In genomic region chr9:4686112-4686511, GRCh38 we compare ENCODE assay signal across 21 cellular contexts. TPM values are rescaled to one million over a fixed set of nuclear protein-coding genes. Genes with fewer than 3 reads are reported as not detected.
A peak's percentile ranks its signal among the peaks of the same experiment; 100 is the strongest.
DNase-seq lines count a peak whose midpoint lies in the region; ATAC-seq and TF ChIP-seq lines count a peak whose summit lies in the region.
"Had no signal": no experiment of that assay in that cellular context is flagged by ENCODE, and none has a peak within 500 bp of the region (broad histone marks: within the 10 kb centered on the region; RNA-seq: fewer than 3 reads in every experiment).

No MANE protein-coding gene starts in this region.

- no peak for TF ChIP-seq POLR2A in ovary (IDR thresholded peaks at IDR 0.05)

- H3K36me3 Mint-ChIP-seq in stimulated activated naive CD8-positive, alpha-beta T cell treated with anti-CD3 and anti-CD28 coated beads, Interleukin-15, Interleukin-2, amounts not matched to agents 100 ng/mL and 50 ng/mL, for 24 hours (ENCODE audit: low read depth): peaks cover 48% of the 10 kb centered on the region

- 43 to 53% (median 48%) methylated on average over 4 of the region's 4 CpGs for WGBS in ovary, 3 donors

- no peak overlapping the region for H3K4me3 Mint-ChIP-seq in stimulated activated naive CD8-positive, alpha-beta T cell treated with anti-CD3 and anti-CD28 coated beads, Interleukin-15, Interleukin-2, amounts not matched to agents 100 ng/mL and 50 ng/mL, for 24 hours
- H3K4me3 Mint-ChIP-seq: activated CD4-positive, alpha-beta memory T cell treated with anti-CD3 and anti-CD28 coated beads for 36 hours; activated T-helper 1 cell treated with anti-CD3 and anti-CD28 coated beads, Interleukin-12 subunit alpha, Interleukin-12 subunit beta, Interleukin-2, Interleukin-4 antibody, amounts not matched to agents 30 ng/mL and 10 ng/mL and 1 ng/mL, durations not matched to agents 14 hours and 24 hours and 36 hours had no signal

- DNase-seq in stimulated activated naive CD8-positive, alpha-beta T cell treated with anti-CD3 and anti-CD28 coated beads, Interleukin-15, Interleukin-2, amounts not matched to agents 100 U/mL and 50 U/mL, for 24 hours: no peak
- DNase-seq in ascending aorta (ENCODE audit: low spot score in 2 of 2) (no peak), right atrium auricular region (ENCODE audit: low spot score) (no peak), tibial artery (no peak), hypothalamus (lab: John Stamatoyannopoulos, UW) (no peak), ovary (no peak)
- DNase-seq: activated CD4-positive, alpha-beta memory T cell treated with anti-CD3 and anti-CD28 coated beads for 36 hours; amniotic stem cell; Caco-2; cortex of kidney; GF-D8; kidney glomerular epithelial cell; NCI-H446; stimulated activated naive CD4-positive, alpha-beta T cell treated with Interleukin-2 at 50 U/mL for 16 hours had no signal

- no peaks in the 10 kb centered on the region for H3K27me3 Mint-ChIP-seq in stimulated activated naive CD8-positive, alpha-beta T cell treated with anti-CD3 and anti-CD28 coated beads, Interleukin-15, Interleukin-2, amounts not matched to agents 100 ng/mL and 50 ng/mL, for 24 hours
- H3K27me3 Mint-ChIP-seq: activated CD4-positive, alpha-beta memory T cell treated with anti-CD3 and anti-CD28 coated beads for 36 hours had no signal

- peak overlapping the region; percentile 8 for H3K27ac Mint-ChIP-seq in stimulated activated naive CD8-positive, alpha-beta T cell treated with anti-CD3 and anti-CD28 coated beads, Interleukin-15, Interleukin-2, amounts not matched to agents 100 ng/mL and 50 ng/mL, for 24 hours
- H3K27ac Mint-ChIP-seq: activated CD4-positive, alpha-beta memory T cell treated with anti-CD3 and anti-CD28 coated beads for 36 hours; activated T-helper 1 cell treated with anti-CD3 and anti-CD28 coated beads, Interleukin-12 subunit alpha, Interleukin-12 subunit beta, Interleukin-2, Interleukin-4 antibody, amounts not matched to agents 30 ng/mL and 10 ng/mL and 1 ng/mL, durations not matched to agents 14 hours and 24 hours and 36 hours had no signal

- H3K4me3 ChIP-seq in ascending aorta (no peak overlapping the region), right atrium auricular region (no peak overlapping the region), tibial artery (no peak overlapping the region), ovary (no peak overlapping the region)
- H3K4me3 ChIP-seq: SJSA1, vagina had no signal

- H3K4me1 ChIP-seq in ascending aorta (peaks cover 0 to 54% of the 10 kb centered on the region in 2 donors), right atrium auricular region (peaks cover 0 to 43% of the 10 kb centered on the region in 2 donors), tibial artery (peaks cover 0 to 98% (median 33%) of the 10 kb centered on the region in 4 donors), ovary (ENCODE audit: insufficient read depth) (peaks cover 19% of the 10 kb centered on the region)
- H3K4me1 ChIP-seq: Caco-2, SJSA1 had no signal

- peaks cover 4 to 23% of the 10 kb centered on the region in 2 donors for H3K36me3 ChIP-seq in ascending aorta
- peaks cover 20% of the 10 kb centered on the region for H3K36me3 ChIP-seq in right atrium auricular region
- peaks cover 2 to 26% (median 19%) of the 10 kb centered on the region in 3 donors for H3K36me3 ChIP-seq in tibial artery
- H3K36me3 ChIP-seq in ovary: no peaks in the 10 kb centered on the region

- H3K27ac ChIP-seq in ascending aorta (peak overlapping the region; percentile 31 to 65), right atrium auricular region (peak overlapping the region; percentile 19 to 66), tibial artery (peak overlapping the region; percentile 64 to 68), ovary (no peak overlapping the region)
- H3K27ac ChIP-seq: epithelial cell of prostate, SJSA1, vagina had no signal

- H3K9me3 ChIP-seq in ascending aorta: no peaks in the 10 kb centered on the region
- no peaks in the 10 kb centered on the region for H3K9me3 ChIP-seq in right atrium auricular region
- H3K9me3 ChIP-seq in tibial artery: no peaks in the 10 kb centered on the region
- H3K9me3 ChIP-seq in ovary: no peaks in the 10 kb centered on the region
- H3K9me3 ChIP-seq: Caco-2, SJSA1, vagina had no signal

- TF ChIP-seq EP300 in ovary (IDR thresholded peaks at IDR 0.05): no peak

- no peaks in the 10 kb centered on the region for H3K27me3 ChIP-seq in ascending aorta
- no peaks in the 10 kb centered on the region for H3K27me3 ChIP-seq in right atrium auricular region
- no peaks in the 10 kb centered on the region for H3K27me3 ChIP-seq in tibial artery
- no peaks in the 10 kb centered on the region for H3K27me3 ChIP-seq in ovary
- H3K27me3 ChIP-seq: SJSA1, vagina had no signal

- H3K9me3 Mint-ChIP-seq in stimulated activated naive CD8-positive, alpha-beta T cell treated with anti-CD3 and anti-CD28 coated beads, Interleukin-15, Interleukin-2, amounts not matched to agents 100 ng/mL and 50 ng/mL, for 24 hours: no peaks in the 10 kb centered on the region
- H3K9me3 Mint-ChIP-seq: activated CD4-positive, alpha-beta memory T cell treated with anti-CD3 and anti-CD28 coated beads for 36 hours; activated T-helper 1 cell treated with anti-CD3 and anti-CD28 coated beads, Interleukin-12 subunit alpha, Interleukin-12 subunit beta, Interleukin-2, Interleukin-4 antibody, amounts not matched to agents 30 ng/mL and 10 ng/mL and 1 ng/mL, durations not matched to agents 14 hours and 24 hours and 36 hours had no signal

- no peak for ATAC-seq in stimulated activated naive CD8-positive, alpha-beta T cell treated with anti-CD3 and anti-CD28 coated beads, Interleukin-15, Interleukin-2, amounts not matched to agents 100 U/mL and 50 U/mL, for 24 hours
- no peak for ATAC-seq in GM18868 (IDR thresholded peaks at IDR 0.05; ENCODE audit: unreplicated experiment)

- H3K4me1 Mint-ChIP-seq in stimulated activated naive CD8-positive, alpha-beta T cell treated with anti-CD3 and anti-CD28 coated beads, Interleukin-15, Interleukin-2, amounts not matched to agents 100 ng/mL and 50 ng/mL, for 24 hours (ENCODE audit: low read depth): peaks cover 39% of the 10 kb centered on the region

- intact Hi-C loops in ascending aorta (cut with DNase I) (no loop called here), tibial artery (cut with DNase I; ENCODE audit: low total_unique reads) (no loop called here), ovary (cut with DNase I) (no loop called here)

- TF ChIP-seq CTCF in ascending aorta (IDR thresholded peaks at IDR 0.05) (no peak), right atrium auricular region (IDR thresholded peaks at IDR 0.05) (no peak), tibial artery (IDR thresholded peaks at IDR 0.05) (no peak), ovary (IDR thresholded peaks at IDR 0.05) (no peak)

RNA-seq across cellular contexts. Expression of gene CDC37L1, which starts 6.7 kb away (rescaled TPM):
- total RNA-seq in ascending aorta (17.2 TPM), right atrium auricular region (10 to 100 TPM; 44.9 to 53.4 TPM), ovary (10 to 100 TPM; 19.6 to 24.2 (median 21.8) TPM)
- 10 to 100 TPM; 14.6 to 15.8 TPM for polyA plus RNA-seq in ovary

RNA-seq across cellular contexts. Expression of gene SPATA6L, which starts 19.8 kb away (rescaled TPM):
- total RNA-seq in ascending aorta (not detected), right atrium auricular region (1 to 10 TPM in 1 of 2 donors, under 1 TPM in 1; 0.15 to 1.3 TPM), ovary (10 to 100 TPM in 1 of 7 donors, 1 to 10 TPM in 6; 1.5 to 25.0 (median 2.5) TPM)
- polyA plus RNA-seq in ovary: 1 to 10 TPM in 1 of 2 donors, under 1 TPM in 1; 0.69 to 1.4 TPM
- total RNA-seq: activated T-helper 1 cell treated with anti-CD3 and anti-CD28 coated beads, Interleukin-12 subunit alpha, Interleukin-12 subunit beta, Interleukin-2, Interleukin-4 antibody, amounts not matched to agents 30 ng/mL and 10 ng/mL and 1 ng/mL, durations not matched to agents 14 hours and 24 hours and 36 hours; LHCN-M2 had no signal

RNA-seq across cellular contexts. Expression of gene PLPP6, which starts 24.0 kb away (rescaled TPM):
- total RNA-seq in ascending aorta: 19.2 TPM
- total RNA-seq in right atrium auricular region: 1 to 10 TPM; 3.9 to 4.1 TPM
- total RNA-seq in ovary: 1 to 10 TPM; 4.6 to 10.0 (median 5.2) TPM
- 1 to 10 TPM; 5.3 to 8.3 TPM for polyA plus RNA-seq in ovary

RNA-seq across cellular contexts. Expression of gene AK3, which starts 54.9 kb away (rescaled TPM):
- total RNA-seq in ascending aorta (37.1 TPM), right atrium auricular region (100 to 1,000 TPM; 109 to 201 TPM), ovary (10 to 100 TPM; 54.8 to 69.4 (median 59.5) TPM)
- polyA plus RNA-seq in ovary: 10 to 100 TPM; 49.8 to 88.7 TPM

Comparison
In these comparisons a context has a peak if more than half of its experiments do, and no peak if none do; other contexts are left out.
1. H3K27ac ChIP-seq: peak in ascending aorta (2 of 2), right atrium auricular region (2 of 2) and tibial artery (2 of 2); none in ovary (0 of 2).